ENCODE assay signal across 10 cellular contexts in genomic region chr18:22674300-22674699, GRCh38.
DNase-seq lines count a peak whose midpoint lies in the region; ATAC-seq lines count a peak whose summit lies in the region.
"Had no signal": no experiment of that assay in that cellular context is flagged by ENCODE, and none has a peak within 500 bp of the region (broad histone marks: within the 10 kb centered on the region; RNA-seq: fewer than 3 reads in every experiment).

No MANE protein-coding gene starts in this region.

- peaks cover 0 to 8% (median 0%) of the 10 kb centered on the region in 3 donors for H3K36me3 Mint-ChIP-seq in naive thymus-derived CD8-positive, alpha-beta T cell

- DNase-seq in COLO829 (ENCODE audit: low spot score) (peak; percentile 34), MV-4-11 (lab: John Stamatoyannopoulos, UW) (peak; percentile 23), dedifferentiated amniotic fluid mesenchymal stem cell (ENCODE audit: extremely low spot score) (peak; percentile 65), non-pigmented ciliary epithelial cell (ENCODE audit: low read depth) (peak; percentile 90), DMS53 treated with DMSO at 0.1 percent for 48 hours (lab: John Stamatoyannopoulos, UW; ENCODE audit: unreplicated experiment) (no peak)
- DNase-seq in naive thymus-derived CD8-positive, alpha-beta T cell: no peak
- DNase-seq in stimulated activated naive CD4-positive, alpha-beta T cell treated with Interleukin-2 at 50 U/mL for 16 hours (lab: John Stamatoyannopoulos, UW): no peak
- DNase-seq: NCI-H1105 had no signal

- POLR2A ChIA-PET in naive thymus-derived CD8-positive, alpha-beta T cell (lab: Charles Lee): no interaction called here

- H3K4me1 Mint-ChIP-seq in naive thymus-derived CD8-positive, alpha-beta T cell: no peaks in the 10 kb centered on the region

- no peak overlapping the region for H3K27ac Mint-ChIP-seq in naive thymus-derived CD8-positive, alpha-beta T cell
- H3K27ac Mint-ChIP-seq: nephron had no signal

- H3K9me3 Mint-ChIP-seq in naive thymus-derived CD8-positive, alpha-beta T cell: peaks cover 0 to 6% (median 0%) of the 10 kb centered on the region in 9 donors

- no peak for ATAC-seq in HG02798 (IDR thresholded peaks at IDR 0.05; ENCODE audit: poor library complexity, unreplicated experiment)
- no peak for ATAC-seq in naive thymus-derived CD8-positive, alpha-beta T cell

- peaks cover 0 to 12% (median 2%) of the 10 kb centered on the region in 5 donors for H3K27me3 Mint-ChIP-seq in naive thymus-derived CD8-positive, alpha-beta T cell

- H3K4me3 Mint-ChIP-seq in naive thymus-derived CD8-positive, alpha-beta T cell: no peak overlapping the region
- H3K4me3 Mint-ChIP-seq: nephron had no signal

Comparison
In these comparisons a context has a peak if more than half of its experiments do, and no peak if none do; other contexts are left out.
1. DNase-seq: peak in COLO829 (single experiment), MV-4-11 (single experiment), dedifferentiated amniotic fluid mesenchymal stem cell (single experiment) and non-pigmented ciliary epithelial cell (single experiment); none in DMS53 treated with DMSO at 0.1 percent for 48 hours (single experiment), naive thymus-derived CD8-positive, alpha-beta T cell (0 of 10) and stimulated activated naive CD4-positive, alpha-beta T cell treated with Interleukin-2 at 50 U/mL for 16 hours (single experiment).